Comparison of ENCODE assay signal across 9 cellular contexts in genomic region chr4:176034498-176034897, GRCh38. TPM values are rescaled to one million over a fixed set of nuclear protein-coding genes. Genes with fewer than 3 reads are reported as not detected.
DNase-seq lines count a peak whose midpoint lies in the region; ATAC-seq and TF ChIP-seq lines count a peak whose summit lies in the region.
"Had no signal": no experiment of that assay in that cellular context is flagged by ENCODE, and none has a peak within 500 bp of the region (broad histone marks: within the 10 kb centered on the region; RNA-seq: fewer than 3 reads in every experiment).

No MANE protein-coding gene starts in this region.

- H3K4me3 ChIP-seq in Karpas-422 (ENCODE audit: low read length) (no peak overlapping the region), body of pancreas (no peak overlapping the region)

- no peak overlapping the region for H3K4me2 ChIP-seq in Karpas-422 (ENCODE audit: low read depth, low read length, poor library complexity, severe bottlenecking)

- H3K4me1 ChIP-seq in Karpas-422 (ENCODE audit: low read length) (no peaks in the 10 kb centered on the region), body of pancreas (no peaks in the 10 kb centered on the region)

- intact Hi-C loops in body of pancreas (cut with DNase I) = no loop called here

- no peak for TF ChIP-seq POLR2A in body of pancreas (IDR thresholded peaks at IDR 0.05)

- DNase-seq in DMS153 treated with DMSO at 0.1 percent for 48 hours (lab: John Stamatoyannopoulos, UW; ENCODE audit: unreplicated experiment) = peak; percentile 4
- DNase-seq in DMS153 (lab: John Stamatoyannopoulos, UW) = no peak
- peak; percentile 60 for DNase-seq in Karpas-422
- peak in 1 of 4 donors; percentile 17 for DNase-seq in body of pancreas
- peak; percentile 16 for DNase-seq in mucosa of gallbladder (ENCODE audit: low spot score)
- no peak for DNase-seq in DMS79 (lab: John Stamatoyannopoulos, UW)
- DNase-seq: left cardiac atrium had no signal

- ATAC-seq in body of pancreas = no peak
- ATAC-seq in GM21528 (IDR thresholded peaks at IDR 0.05; ENCODE audit: low FRiP score, unreplicated experiment) = no peak
- ATAC-seq in HG03460 (IDR thresholded peaks at IDR 0.05; ENCODE audit: unreplicated experiment) = no peak

- H3K27me3 ChIP-seq in Karpas-422 (ENCODE audit: low read length) (no peaks in the 10 kb centered on the region), body of pancreas (no peaks in the 10 kb centered on the region)

- H3K9me3 ChIP-seq in Karpas-422 (ENCODE audit: low read length) (no peaks in the 10 kb centered on the region), body of pancreas (no peaks in the 10 kb centered on the region)

- 6 to 35% methylated on average over 1 of the region's 1 CpG for WGBS in body of pancreas, 2 donors

- H3K27ac ChIP-seq in Karpas-422 (ENCODE audit: low read length) = no peak overlapping the region
- no peak overlapping the region for H3K27ac ChIP-seq in body of pancreas

- no peak overlapping the region for H3K9ac ChIP-seq in Karpas-422 (ENCODE audit: low read length)

- no peak overlapping the region for H2AFZ ChIP-seq in Karpas-422 (ENCODE audit: low read length)

- no peaks in the 10 kb centered on the region for H4K20me1 ChIP-seq in Karpas-422 (ENCODE audit: insufficient read depth, low read depth, low read length)

- H3K36me3 ChIP-seq in Karpas-422 (ENCODE audit: insufficient read depth, low read length) = no peaks in the 10 kb centered on the region
- no peaks in the 10 kb centered on the region for H3K36me3 ChIP-seq in body of pancreas (replicated peaks in 1 of 2; ENCODE audit: insufficient read depth in 1 of 2, low read depth in 2 of 2)

- H3K79me2 ChIP-seq in Karpas-422 (ENCODE audit: low read length) = no peaks in the 10 kb centered on the region

- H3K9me2 ChIP-seq in Karpas-422 (replicated peaks; ENCODE audit: insufficient read depth, low read length) = no peaks in the 10 kb centered on the region

- TF ChIP-seq CTCF in body of pancreas (IDR thresholded peaks at IDR 0.05) = peak in 6 of 7 experiments; percentile 13 to 57 (median 40)

RNA-seq across cellular contexts. Expression of gene WDR17, which starts 31.1 kb away (rescaled TPM):
- total RNA-seq in Karpas-422 (2014; rRNA removed; shearing (Covaris generic); ENCODE audit: low replicate concordance) = 2.2 and 3.8 TPM in 2 replicates
- total RNA-seq in body of pancreas (1 to 10 TPM; 3.9 to 6.3 TPM), mucosa of gallbladder (9.4 TPM)

Comparison
In these comparisons a context has a peak if more than half of its experiments do, and no peak if none do; other contexts are left out.
1. DNase-seq: peak in DMS153 treated with DMSO at 0.1 percent for 48 hours (single experiment), Karpas-422 (single experiment) and mucosa of gallbladder (single experiment); none in DMS153 (single experiment) and DMS79 (single experiment).